In genomic region chr1:167137285-167138192, GRCh38 we compare ENCODE assay signal across 1 cellular context.
TF ChIP-seq lines count a peak whose summit lies in the region.

No MANE protein-coding gene starts in this region.

TF ChIP-seq in GM23338, 12 proteins besides CTCF, POLR2A, EP300 and RAD21:
- TF ChIP-seq, protein P1, sequence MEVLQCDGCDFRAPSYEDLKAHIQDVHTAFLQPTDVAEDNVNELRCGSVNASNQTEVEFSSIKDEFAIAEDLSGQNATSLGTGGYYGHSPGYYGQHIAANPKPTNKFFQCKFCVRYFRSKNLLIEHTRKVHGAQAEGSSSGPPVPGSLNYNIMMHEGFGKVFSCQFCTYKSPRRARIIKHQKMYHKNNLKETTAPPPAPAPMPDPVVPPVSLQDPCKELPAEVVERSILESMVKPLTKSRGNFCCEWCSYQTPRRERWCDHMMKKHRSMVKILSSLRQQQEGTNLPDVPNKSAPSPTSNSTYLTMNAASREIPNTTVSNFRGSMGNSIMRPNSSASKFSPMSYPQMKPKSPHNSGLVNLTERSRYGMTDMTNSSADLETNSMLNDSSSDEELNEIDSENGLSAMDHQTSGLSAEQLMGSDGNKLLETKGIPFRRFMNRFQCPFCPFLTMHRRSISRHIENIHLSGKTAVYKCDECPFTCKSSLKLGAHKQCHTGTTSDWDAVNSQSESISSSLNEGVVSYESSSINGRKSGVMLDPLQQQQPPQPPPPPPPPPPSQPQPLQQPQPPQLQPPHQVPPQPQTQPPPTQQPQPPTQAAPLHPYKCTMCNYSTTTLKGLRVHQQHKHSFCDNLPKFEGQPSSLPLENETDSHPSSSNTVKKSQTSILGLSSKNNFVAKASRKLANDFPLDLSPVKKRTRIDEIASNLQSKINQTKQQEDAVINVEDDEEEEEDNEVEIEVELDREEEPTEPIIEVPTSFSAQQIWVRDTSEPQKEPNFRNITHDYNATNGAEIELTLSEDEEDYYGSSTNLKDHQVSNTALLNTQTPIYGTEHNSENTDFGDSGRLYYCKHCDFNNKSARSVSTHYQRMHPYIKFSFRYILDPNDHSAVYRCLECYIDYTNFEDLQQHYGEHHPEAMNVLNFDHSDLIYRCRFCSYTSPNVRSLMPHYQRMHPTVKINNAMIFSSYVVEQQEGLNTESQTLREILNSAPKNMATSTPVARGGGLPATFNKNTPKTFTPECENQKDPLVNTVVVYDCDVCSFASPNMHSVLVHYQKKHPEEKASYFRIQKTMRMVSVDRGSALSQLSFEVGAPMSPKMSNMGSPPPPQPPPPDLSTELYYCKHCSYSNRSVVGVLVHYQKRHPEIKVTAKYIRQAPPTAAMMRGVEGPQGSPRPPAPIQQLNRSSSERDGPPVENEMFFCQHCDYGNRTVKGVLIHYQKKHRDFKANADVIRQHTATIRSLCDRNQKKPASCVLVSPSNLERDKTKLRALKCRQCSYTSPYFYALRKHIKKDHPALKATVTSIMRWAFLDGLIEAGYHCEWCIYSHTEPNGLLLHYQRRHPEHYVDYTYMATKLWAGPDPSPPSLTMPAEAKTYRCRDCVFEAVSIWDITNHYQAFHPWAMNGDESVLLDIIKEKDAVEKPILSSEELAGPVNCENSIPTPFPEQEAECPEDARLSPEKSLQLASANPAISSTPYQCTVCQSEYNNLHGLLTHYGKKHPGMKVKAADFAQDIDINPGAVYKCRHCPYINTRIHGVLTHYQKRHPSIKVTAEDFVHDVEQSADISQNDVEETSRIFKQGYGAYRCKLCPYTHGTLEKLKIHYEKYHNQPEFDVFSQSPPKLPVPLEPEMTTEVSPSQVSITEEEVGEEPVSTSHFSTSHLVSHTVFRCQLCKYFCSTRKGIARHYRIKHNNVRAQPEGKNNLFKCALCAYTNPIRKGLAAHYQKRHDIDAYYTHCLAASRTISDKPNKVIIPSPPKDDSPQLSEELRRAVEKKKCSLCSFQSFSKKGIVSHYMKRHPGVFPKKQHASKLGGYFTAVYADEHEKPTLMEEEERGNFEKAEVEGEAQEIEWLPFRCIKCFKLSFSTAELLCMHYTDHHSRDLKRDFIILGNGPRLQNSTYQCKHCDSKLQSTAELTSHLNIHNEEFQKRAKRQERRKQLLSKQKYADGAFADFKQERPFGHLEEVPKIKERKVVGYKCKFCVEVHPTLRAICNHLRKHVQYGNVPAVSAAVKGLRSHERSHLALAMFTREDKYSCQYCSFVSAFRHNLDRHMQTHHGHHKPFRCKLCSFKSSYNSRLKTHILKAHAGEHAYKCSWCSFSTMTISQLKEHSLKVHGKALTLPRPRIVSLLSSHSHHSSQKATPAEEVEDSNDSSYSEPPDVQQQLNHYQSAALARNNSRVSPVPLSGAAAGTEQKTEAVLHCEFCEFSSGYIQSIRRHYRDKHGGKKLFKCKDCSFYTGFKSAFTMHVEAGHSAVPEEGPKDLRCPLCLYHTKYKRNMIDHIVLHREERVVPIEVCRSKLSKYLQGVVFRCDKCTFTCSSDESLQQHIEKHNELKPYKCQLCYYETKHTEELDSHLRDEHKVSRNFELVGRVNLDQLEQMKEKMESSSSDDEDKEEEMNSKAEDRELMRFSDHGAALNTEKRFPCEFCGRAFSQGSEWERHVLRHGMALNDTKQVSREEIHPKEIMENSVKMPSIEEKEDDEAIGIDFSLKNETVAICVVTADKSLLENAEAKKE (CRISPR knock-in tag; IDR thresholded peaks at IDR 0.05) = no peak
- TF ChIP-seq JUNB (IDR thresholded peaks at IDR 0.05; ENCODE audit: unreplicated experiment) = no peak
- TF ChIP-seq ETS1 (IDR thresholded peaks at IDR 0.05) = no peak
- TF ChIP-seq, protein P2, sequence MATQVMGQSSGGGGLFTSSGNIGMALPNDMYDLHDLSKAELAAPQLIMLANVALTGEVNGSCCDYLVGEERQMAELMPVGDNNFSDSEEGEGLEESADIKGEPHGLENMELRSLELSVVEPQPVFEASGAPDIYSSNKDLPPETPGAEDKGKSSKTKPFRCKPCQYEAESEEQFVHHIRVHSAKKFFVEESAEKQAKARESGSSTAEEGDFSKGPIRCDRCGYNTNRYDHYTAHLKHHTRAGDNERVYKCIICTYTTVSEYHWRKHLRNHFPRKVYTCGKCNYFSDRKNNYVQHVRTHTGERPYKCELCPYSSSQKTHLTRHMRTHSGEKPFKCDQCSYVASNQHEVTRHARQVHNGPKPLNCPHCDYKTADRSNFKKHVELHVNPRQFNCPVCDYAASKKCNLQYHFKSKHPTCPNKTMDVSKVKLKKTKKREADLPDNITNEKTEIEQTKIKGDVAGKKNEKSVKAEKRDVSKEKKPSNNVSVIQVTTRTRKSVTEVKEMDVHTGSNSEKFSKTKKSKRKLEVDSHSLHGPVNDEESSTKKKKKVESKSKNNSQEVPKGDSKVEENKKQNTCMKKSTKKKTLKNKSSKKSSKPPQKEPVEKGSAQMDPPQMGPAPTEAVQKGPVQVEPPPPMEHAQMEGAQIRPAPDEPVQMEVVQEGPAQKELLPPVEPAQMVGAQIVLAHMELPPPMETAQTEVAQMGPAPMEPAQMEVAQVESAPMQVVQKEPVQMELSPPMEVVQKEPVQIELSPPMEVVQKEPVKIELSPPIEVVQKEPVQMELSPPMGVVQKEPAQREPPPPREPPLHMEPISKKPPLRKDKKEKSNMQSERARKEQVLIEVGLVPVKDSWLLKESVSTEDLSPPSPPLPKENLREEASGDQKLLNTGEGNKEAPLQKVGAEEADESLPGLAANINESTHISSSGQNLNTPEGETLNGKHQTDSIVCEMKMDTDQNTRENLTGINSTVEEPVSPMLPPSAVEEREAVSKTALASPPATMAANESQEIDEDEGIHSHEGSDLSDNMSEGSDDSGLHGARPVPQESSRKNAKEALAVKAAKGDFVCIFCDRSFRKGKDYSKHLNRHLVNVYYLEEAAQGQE (IDR thresholded peaks at IDR 0.05; ENCODE audit: unreplicated experiment) = no peak
- no peak for TF ChIP-seq EZH2 (IDR thresholded peaks at IDR 0.05; ENCODE audit: low read depth, unreplicated experiment)
- no peak for TF ChIP-seq STAT1 (IDR thresholded peaks at IDR 0.05; ENCODE audit: unreplicated experiment)
- TF ChIP-seq ZNF331 (CRISPR knock-in tag; IDR thresholded peaks at IDR 0.05; ENCODE audit: low read depth) = no peak
- no peak for TF ChIP-seq NANOG (IDR thresholded peaks at IDR 0.05; ENCODE audit: borderline replicate concordance)
- TF ChIP-seq EZH2phosphoT487 (IDR thresholded peaks at IDR 0.05; ENCODE audit: unreplicated experiment) = no peak
- TF ChIP-seq ZNF114 (CRISPR knock-in tag; IDR thresholded peaks at IDR 0.05) = no peak
- no peak for TF ChIP-seq POLR2AphosphoS5 (IDR thresholded peaks at IDR 0.05; ENCODE audit: low read depth)
